Comparison of ENCODE assay signal across 25 cellular contexts in genomic region chr6:79763301-79763700, GRCh38.
"Had no signal": no experiment of that assay in that cellular context is flagged by ENCODE, and none has a peak within 500 bp of the region (broad histone marks: within the 10 kb centered on the region; RNA-seq: fewer than 3 reads in every experiment).

No MANE protein-coding gene starts in this region.

- H3K4me1 Mint-ChIP-seq: naive thymus-derived CD8-positive, alpha-beta T cell; nephron progenitor cell; stimulated activated effector memory CD8-positive, alpha-beta T cell treated with anti-CD3 and anti-CD28 coated beads, Interleukin-12 subunit alpha, Interleukin-12 subunit beta, amount 100 ng/mL, for 72 hours; stimulated activated naive B cell treated with anti-CD40 and anti-IgM and Interleukin-4, amounts not matched to agents 10 μg/mL and 1 μg/mL and 100 μg/mL, for 72 hours had no signal

- DNase-seq: naive thymus-derived CD8-positive, alpha-beta T cell; nephron progenitor cell; nucleus accumbens; pancreas; right cardiac atrium; right lobe of liver; sigmoid colon; small intestine; stimulated activated CD4-positive, alpha-beta T cell treated with anti-CD3 and anti-CD28 coated beads, Interleukin-15, amount 100 ng/mL, for 24 hours; stimulated activated CD4-positive, alpha-beta T cell treated with anti-CD3 and anti-CD28 coated beads, Interleukin-2, amount 100 ng/mL, for 24 hours; stimulated activated CD4-positive, alpha-beta T cell treated with anti-CD3 and anti-CD28 coated beads, Interleukin-2, amount 100 ng/mL, for 48 hours; stimulated activated CD4-positive, alpha-beta T cell treated with anti-CD3 and anti-CD28 coated beads, Interleukin-4, amount 100 ng/mL, for 24 hours; stimulated activated naive B cell treated with anti-CD40 and anti-IgM and Interleukin-4, amounts not matched to agents 10 μg/mL and 1 μg/mL and 100 μg/mL, for 72 hours; stimulated activated naive CD4-positive, alpha-beta T cell treated with Interleukin-2 at 50 U/mL for 16 hours; stomach; thyroid gland; upper lobe of left lung had no signal

- ATAC-seq: naive thymus-derived CD8-positive, alpha-beta T cell; natural killer cell treated with Interleukin-12 subunit alpha and Interleukin-12 subunit beta and Interleukin-15 and Interleukin-18, amount 100 ng/mL, for 72 hours; pancreas; right cardiac atrium; right lobe of liver; stimulated activated effector memory CD8-positive, alpha-beta T cell treated with anti-CD3 and anti-CD28 coated beads, Interleukin-12 subunit alpha, Interleukin-12 subunit beta, amount 100 ng/mL, for 72 hours; stimulated activated naive B cell treated with anti-CD40 and anti-IgM and Interleukin-4, amounts not matched to agents 10 μg/mL and 1 μg/mL and 100 μg/mL, for 72 hours had no signal

- H3K4me3 Mint-ChIP-seq: naive thymus-derived CD8-positive, alpha-beta T cell; natural killer cell treated with Interleukin-12 subunit alpha and Interleukin-12 subunit beta and Interleukin-15 and Interleukin-18, amount 100 ng/mL, for 72 hours; nephron progenitor cell; stimulated activated effector memory CD8-positive, alpha-beta T cell treated with anti-CD3 and anti-CD28 coated beads, Interleukin-12 subunit alpha, Interleukin-12 subunit beta, amount 100 ng/mL, for 72 hours; stimulated activated naive B cell treated with anti-CD40 and anti-IgM and Interleukin-4, amounts not matched to agents 10 μg/mL and 1 μg/mL and 100 μg/mL, for 72 hours; stimulated activated naive CD8-positive, alpha-beta T cell treated with anti-CD3 and anti-CD28 coated beads, Interleukin-15, Interleukin-2, amounts not matched to agents 100 ng/mL and 50 ng/mL, for 24 hours had no signal

- H3K27me3 ChIP-seq: neutrophil, pancreas, right lobe of liver, sigmoid colon, thyroid gland, tibial nerve, upper lobe of left lung, vagina had no signal

- H3K9me3 ChIP-seq: neutrophil, pancreas, prostate gland, right lobe of liver, sigmoid colon, thoracic aorta, thyroid gland, vagina had no signal

- H3K27ac ChIP-seq: neutrophil, pancreas, prostate gland, right lobe of liver, sigmoid colon, stomach, thoracic aorta, thyroid gland, tibial nerve, upper lobe of left lung, vagina had no signal

- H3K4me1 ChIP-seq: pancreas, prostate gland, right lobe of liver, sigmoid colon, stomach, thyroid gland, tibial nerve, upper lobe of left lung, vagina had no signal

- H3K36me3 Mint-ChIP-seq: natural killer cell treated with Interleukin-12 subunit alpha and Interleukin-12 subunit beta and Interleukin-15 and Interleukin-18, amount 100 ng/mL, for 72 hours; stimulated activated effector memory CD8-positive, alpha-beta T cell treated with anti-CD3 and anti-CD28 coated beads, Interleukin-12 subunit alpha, Interleukin-12 subunit beta, amount 100 ng/mL, for 72 hours had no signal

- H3K4me3 ChIP-seq: pancreas, prostate gland, right lobe of liver, sigmoid colon, stomach, thoracic aorta, thyroid gland, tibial nerve, upper lobe of left lung, vagina had no signal

- H3K9me3 Mint-ChIP-seq: natural killer cell treated with Interleukin-12 subunit alpha and Interleukin-12 subunit beta and Interleukin-15 and Interleukin-18, amount 100 ng/mL, for 72 hours; stimulated activated effector memory CD8-positive, alpha-beta T cell treated with anti-CD3 and anti-CD28 coated beads, Interleukin-12 subunit alpha, Interleukin-12 subunit beta, amount 100 ng/mL, for 72 hours had no signal

- H3K36me3 ChIP-seq: neutrophil, pancreas, prostate gland, right lobe of liver, sigmoid colon, stomach, thoracic aorta, thyroid gland, tibial nerve, upper lobe of left lung, vagina had no signal

- H3K27ac Mint-ChIP-seq: naive thymus-derived CD8-positive, alpha-beta T cell; natural killer cell treated with Interleukin-12 subunit alpha and Interleukin-12 subunit beta and Interleukin-15 and Interleukin-18, amount 100 ng/mL, for 72 hours; nephron progenitor cell; stimulated activated effector memory CD8-positive, alpha-beta T cell treated with anti-CD3 and anti-CD28 coated beads, Interleukin-12 subunit alpha, Interleukin-12 subunit beta, amount 100 ng/mL, for 72 hours; stimulated activated naive B cell treated with anti-CD40 and anti-IgM and Interleukin-4, amounts not matched to agents 10 μg/mL and 1 μg/mL and 100 μg/mL, for 72 hours; stimulated activated naive CD8-positive, alpha-beta T cell treated with anti-CD3 and anti-CD28 coated beads, Interleukin-15, Interleukin-2, amounts not matched to agents 100 ng/mL and 50 ng/mL, for 24 hours had no signal
